In the genomic region with DNA sequence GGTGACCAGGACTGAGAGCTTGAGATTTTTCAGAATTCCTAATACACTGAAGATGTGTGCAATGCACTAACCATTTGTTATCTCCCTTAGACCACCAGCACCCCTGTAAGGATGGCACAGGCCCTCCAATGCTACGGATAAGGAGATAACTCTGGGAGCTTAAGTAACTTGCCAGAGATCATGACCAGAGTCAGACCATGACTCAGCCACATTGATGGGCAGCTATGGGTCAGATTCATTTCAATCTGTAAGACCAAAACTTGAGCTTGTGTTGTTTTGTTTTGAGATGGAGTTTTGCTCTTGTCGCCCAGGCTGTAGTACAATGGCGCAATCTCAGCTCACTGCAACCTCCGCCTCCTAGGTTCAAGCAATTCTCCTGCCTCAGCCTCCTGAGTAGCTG, we compare ENCODE assay signal across 17 cellular contexts.
A peak's percentile ranks its signal among the peaks of the same experiment; 100 is the strongest.
DNase-seq lines count a peak whose midpoint lies in the region; ATAC-seq and TF ChIP-seq lines count a peak whose summit lies in the region.
"Had no signal": no experiment of that assay in that cellular context is flagged by ENCODE, and none has a peak within 500 bp of the region (broad histone marks: within the 10 kb centered on the region; RNA-seq: fewer than 3 reads in every experiment).

No MANE protein-coding gene starts in this region.

- POLR2A ChIA-PET in MCF 10A (lab: Yijun Ruan, JAX) (no interaction called here), T-cell (lab: Charles Lee) (interaction anchor here (0.6 to 1.1 kb wide), 5 partner anchors 11 to 158 kb away, joined by 4 read pairs; a partner anchor contains a TSS)

- no peaks in the 10 kb centered on the region for H3K27me3 ChIP-seq in mammary epithelial cell (ENCODE audit: insufficient read depth, low read length)
- H3K27me3 ChIP-seq: dorsolateral prefrontal cortex, heart left ventricle, vagina had no signal

- H3K9ac ChIP-seq in mammary epithelial cell (ENCODE audit: insufficient read depth, low read length): no peak overlapping the region
- H3K9ac ChIP-seq: KMS-11 had no signal

- H3K27me3 Mint-ChIP-seq in MCF 10A (ENCODE audit: insufficient read depth, unreplicated experiment) (no peaks in the 10 kb centered on the region), T-cell (no peaks in the 10 kb centered on the region)

- in situ Hi-C loops in mammary epithelial cell (cut with MboI; ENCODE audit: low sequenced_read_pairs in 2 of 2): no loop called here

- H3K9me3 Mint-ChIP-seq in MCF 10A (ENCODE audit: unreplicated experiment): no peaks in the 10 kb centered on the region
- H3K9me3 Mint-ChIP-seq in T-cell: no peaks in the 10 kb centered on the region

- peak; percentile 58 for DNase-seq in MCF 10A (ENCODE audit: unreplicated experiment)
- no peak for DNase-seq in mammary epithelial cell
- DNase-seq in T-cell: no peak
- peak; percentile 52 to 66 for DNase-seq in foreskin fibroblast
- DNase-seq in activated gamma-delta T cell (lab: John Stamatoyannopoulos, UW): no peak
- no peak for DNase-seq in effector CD8-positive, alpha-beta T cell (lab: John Stamatoyannopoulos, UW)
- DNase-seq in T1000 (lab: John Stamatoyannopoulos, UW): no peak
- DNase-seq: activated naive CD4-positive, alpha-beta T cell treated with anti-CD3 and anti-CD28 coated beads, Interleukin-2, amount 50 U/mL, for 16 hours; dorsolateral prefrontal cortex; heart left ventricle; NCI-H2081 treated with DMSO at 0.1 percent for 48 hours; stimulated activated CD8-positive, alpha-beta memory T cell treated with anti-CD3 and anti-CD28 coated beads, Interleukin-4, amount 100 ng/mL, for 48 hours had no signal

- no peak overlapping the region for H3K27ac Mint-ChIP-seq in MCF 10A (ENCODE audit: low read depth, unreplicated experiment)
- peak overlapping the region; percentile 14 to 65 for H3K27ac Mint-ChIP-seq in T-cell
- H3K27ac Mint-ChIP-seq: B cell had no signal

- peaks cover 6% of the 10 kb centered on the region for H3K4me1 Mint-ChIP-seq in MCF 10A (ENCODE audit: insufficient read depth, unreplicated experiment)
- H3K4me1 Mint-ChIP-seq in T-cell: peaks cover 70 to 75% (median 73%) of the 10 kb centered on the region in 3 donors

- dilution Hi-C loops in mammary epithelial cell (cut with HindIII; ENCODE audit: low sequenced_read_pairs): no loop called here

- H3K36me3 Mint-ChIP-seq in MCF 10A (ENCODE audit: insufficient read depth, unreplicated experiment): no peaks in the 10 kb centered on the region
- no peaks in the 10 kb centered on the region for H3K36me3 Mint-ChIP-seq in T-cell

- intact Hi-C loops in MCF 10A (cut with micrococcal nuclease) (no loop called here), mammary epithelial cell (cut with micrococcal nuclease) (no loop called here)

- no peak overlapping the region for H3K4me3 Mint-ChIP-seq in MCF 10A (ENCODE audit: unreplicated experiment)
- no peak overlapping the region for H3K4me3 Mint-ChIP-seq in T-cell
- H3K4me3 Mint-ChIP-seq: B cell had no signal

- no peak overlapping the region for H2AFZ ChIP-seq in mammary epithelial cell (ENCODE audit: low read depth, low read length)

- 100% methylated on average over 4 of the region's 4 CpGs for WGBS in mammary epithelial cell (ENCODE audit: low coverage, missing lambda C conversion rate)

- no peak overlapping the region for H3K27ac ChIP-seq in mammary epithelial cell (ENCODE audit: insufficient read depth, low read depth, low read length)
- H3K27ac ChIP-seq: dorsolateral prefrontal cortex, KMS-11, vagina had no signal

- no peak overlapping the region for H3K4me2 ChIP-seq in mammary epithelial cell (ENCODE audit: insufficient read depth, low read depth, low read length)
- H3K4me2 ChIP-seq: KMS-11 had no signal

- no peak overlapping the region for H3K4me3 ChIP-seq in mammary epithelial cell (replicated peaks in 1 of 3; ENCODE audit: insufficient read depth in 1 of 3, low read depth in 2 of 3, low read length in 3 of 3)
- H3K4me3 ChIP-seq in foreskin fibroblast (ENCODE audit: low read depth in 1 of 2, low read length in 2 of 2): no peak overlapping the region
- H3K4me3 ChIP-seq: dorsolateral prefrontal cortex, heart left ventricle, vagina had no signal

- BruUV-seq in MCF 10A (replicated peaks; lab: Mats Ljungman, UMichigan) (no TSS peak), mammary epithelial cell (replicated peaks; lab: Mats Ljungman, UMichigan) (no TSS peak)

- TF ChIP-seq CTCF in MCF 10A (IDR thresholded peaks at IDR 0.05; ENCODE audit: unreplicated experiment) (no peak), mammary epithelial cell (conservative IDR thresholded peaks at IDR 0.05 in 1 of 2, IDR thresholded peaks at IDR 0.05 in 1 of 2; ENCODE audit: extremely low read depth in 1 of 2, insufficient read depth in 1 of 2, low read depth in 1 of 2, low read length in 2 of 2) (no peak), foreskin fibroblast (IDR thresholded peaks at IDR 0.05; ENCODE audit: low read depth, low read length) (no peak)

- H3K4me1 ChIP-seq in mammary epithelial cell (ENCODE audit: insufficient read depth, low read length): no peaks in the 10 kb centered on the region
- H3K4me1 ChIP-seq: vagina had no signal

- H3K9me3 ChIP-seq in mammary epithelial cell (replicated peaks; ENCODE audit: insufficient read depth, low read length): no peaks in the 10 kb centered on the region
- H3K9me3 ChIP-seq: heart left ventricle, vagina had no signal

- CTCF ChIA-PET in MCF 10A (lab: Yijun Ruan, JAX) (interaction anchor here (0.5 to 0.6 kb wide), 2 partner anchors 22 to 30 kb away, joined by 3 read pairs; no protein-coding TSS in a partner anchor), mammary epithelial cell (lab: Charles Lee; ENCODE audit: low non-redundant PET) (no interaction called here), T-cell (lab: Charles Lee) (interaction anchor here (0.5 to 0.7 kb wide), 3 partner anchors 108 to 1259 kb away, joined by 3 to 9 read pairs (median 3); no protein-coding TSS in a partner anchor)

- H3K36me3 ChIP-seq in mammary epithelial cell (ENCODE audit: insufficient read depth, low read length): no peaks in the 10 kb centered on the region
- H3K36me3 ChIP-seq: heart left ventricle, vagina had no signal

- ATAC-seq in T-cell (replicated peaks in 1 of 4) (no peak), GM21360 (IDR thresholded peaks at IDR 0.05; ENCODE audit: unreplicated experiment) (no peak)
- ATAC-seq: heart left ventricle, left lobe of liver had no signal

- no peaks in the 10 kb centered on the region for H4K20me1 ChIP-seq in mammary epithelial cell (ENCODE audit: insufficient read depth, low read length)

- H3K79me2 ChIP-seq in mammary epithelial cell (ENCODE audit: insufficient read depth, low read length): no peaks in the 10 kb centered on the region

Comparison
In these comparisons a context has a peak if more than half of its experiments do, and no peak if none do; other contexts are left out.
1. DNase-seq: peak in MCF 10A (single experiment) and foreskin fibroblast (2 of 2); none in mammary epithelial cell (single experiment), T-cell (0 of 34), activated gamma-delta T cell (single experiment), effector CD8-positive, alpha-beta T cell (single experiment) and T1000 (single experiment).